1 cellular context compared by ENCODE assay signal in genomic region chr16:2126161-2126743, GRCh38.
TF ChIP-seq lines count a peak whose summit lies in the region.

No MANE protein-coding gene starts in this region.

TF ChIP-seq in IMR-90, 13 proteins besides CTCF, POLR2A, EP300 and RAD21:
- 0 out of 2 replicates have a peak, but pooled peaks have one; percentile 21 for TF ChIP-seq MXI1 (IDR thresholded peaks at IDR 0.05; ENCODE audit: borderline replicate concordance, low read depth, low read length)
